Comparison of ENCODE assay signal across 8 cellular contexts in the genomic region with DNA sequence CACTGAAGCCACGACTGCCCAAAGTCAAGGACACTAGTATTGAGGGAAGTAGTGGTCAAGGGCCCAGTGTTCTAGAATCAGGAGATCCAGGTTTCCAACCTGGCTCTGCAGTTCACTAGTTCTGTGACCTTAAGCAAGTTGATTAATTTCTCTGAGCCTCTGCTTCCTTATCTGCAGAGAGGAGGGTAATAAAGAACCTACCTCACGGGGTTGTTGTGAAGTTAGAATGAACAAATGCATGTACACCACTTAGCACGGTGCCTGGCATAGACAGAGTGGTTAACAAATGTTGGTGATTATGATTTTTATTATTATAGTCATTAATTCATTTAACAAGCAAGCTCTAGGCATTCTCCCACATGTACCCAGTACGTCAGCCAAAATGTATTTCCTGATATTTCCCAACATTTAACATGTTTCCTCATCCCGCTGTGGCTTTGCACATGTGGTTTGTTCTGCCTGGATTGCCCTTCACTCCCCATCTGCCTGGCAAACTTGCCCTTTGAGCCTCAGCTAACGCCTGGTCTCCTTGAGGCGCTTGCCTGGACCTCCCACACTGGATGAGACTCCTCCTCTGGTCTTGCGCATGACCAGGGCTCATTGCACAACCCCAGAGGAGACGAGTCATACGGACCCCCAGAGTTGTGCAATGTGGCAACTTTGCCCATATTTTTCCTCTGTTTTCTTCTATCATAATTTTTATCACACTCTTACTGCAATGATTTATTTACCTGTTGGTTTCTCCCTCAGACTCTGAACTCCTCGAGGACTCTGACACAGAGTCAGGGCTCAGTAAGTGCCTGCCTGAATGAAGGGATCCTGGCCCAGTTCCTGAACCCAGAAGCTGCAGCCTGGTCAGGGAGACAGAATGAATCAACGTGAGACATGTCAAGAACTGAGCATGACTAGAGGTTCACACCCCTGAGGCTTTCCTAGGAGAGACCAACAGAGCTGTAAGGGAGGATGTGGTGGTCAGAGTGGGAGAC. TPM values are rescaled to one million over a fixed set of nuclear protein-coding genes. Genes with fewer than 3 reads are reported as not detected.
DNase-seq lines count a peak whose midpoint lies in the region; ATAC-seq and TF ChIP-seq lines count a peak whose summit lies in the region.

No MANE protein-coding gene starts in this region.

- H3K9me3 Mint-ChIP-seq in MCF 10A (ENCODE audit: unreplicated experiment): no peaks in the 10 kb centered on the region
- H3K9me3 Mint-ChIP-seq in type B pancreatic cell: no peaks in the 10 kb centered on the region

- H3K4me3 Mint-ChIP-seq in MCF 10A (ENCODE audit: unreplicated experiment) (peak overlapping the region; percentile 15), type B pancreatic cell (no peak overlapping the region)

- BruUV-seq in MCF 10A (replicated peaks; lab: Mats Ljungman, UMichigan): no TSS peak

- POLR2A ChIA-PET in MCF 10A (lab: Yijun Ruan, JAX): interaction anchor here (0.5 to 7.7 kb wide), 22 partner anchors 9 to 1926 kb away, joined by 3 to 139 read pairs (median 4); a partner anchor contains a TSS

- peaks cover 32% of the 10 kb centered on the region for H3K4me1 Mint-ChIP-seq in MCF 10A (ENCODE audit: insufficient read depth, unreplicated experiment)
- H3K4me1 Mint-ChIP-seq in type B pancreatic cell (ENCODE audit: unreplicated experiment): no peaks in the 10 kb centered on the region

- DNase-seq in KBM-7: peak; percentile 82
- peak; percentile 100 for DNase-seq in MCF 10A (ENCODE audit: unreplicated experiment)
- peak; percentile 93 for DNase-seq in left lobe of liver (ENCODE audit: low spot score)
- DNase-seq in type B pancreatic cell (ENCODE audit: extremely low spot score, unreplicated experiment): no peak
- no peak for DNase-seq in dermis blood vessel endothelial cell
- DNase-seq in SW 1271 (lab: John Stamatoyannopoulos, UW): no peak

- ATAC-seq in left lobe of liver (peak; percentile 70), GM21717 (IDR thresholded peaks at IDR 0.05; ENCODE audit: unreplicated experiment) (no peak), GM21360 (IDR thresholded peaks at IDR 0.05; ENCODE audit: unreplicated experiment) (no peak)

- no peaks in the 10 kb centered on the region for H3K27me3 Mint-ChIP-seq in MCF 10A (ENCODE audit: insufficient read depth, unreplicated experiment)
- no peaks in the 10 kb centered on the region for H3K27me3 Mint-ChIP-seq in type B pancreatic cell

- H3K27ac Mint-ChIP-seq in MCF 10A (ENCODE audit: low read depth, unreplicated experiment): peak overlapping the region; percentile 71
- H3K27ac Mint-ChIP-seq in type B pancreatic cell: peak overlapping the region; percentile 44

- CTCF ChIA-PET in MCF 10A (lab: Yijun Ruan, JAX): interaction anchor here (0.8 to 5.3 kb wide), 8 partner anchors 9 to 98 kb away, joined by 3 to 52 read pairs (median 6); no protein-coding TSS in a partner anchor

- H3K36me3 Mint-ChIP-seq in MCF 10A (ENCODE audit: insufficient read depth, unreplicated experiment): no peaks in the 10 kb centered on the region
- no peaks in the 10 kb centered on the region for H3K36me3 Mint-ChIP-seq in type B pancreatic cell

- in situ Hi-C loops in KBM-7 (cut with MboI; ENCODE audit: low pct_unique_long_range_greater_than_20kb, low sequenced_read_pairs): no loop called here

- TF ChIP-seq CTCF in MCF 10A (IDR thresholded peaks at IDR 0.05; ENCODE audit: unreplicated experiment) (no peak), type B pancreatic cell (conservative IDR thresholded peaks at IDR 0.05) (no peak)

- intact Hi-C loops in MCF 10A (cut with micrococcal nuclease): loop anchor here (1.0 kb wide), 1 partner anchor 21 kb away; a partner anchor contains a TSS

RNA-seq across cellular contexts. Expression of a gene that starts 20.7 kb away (rescaled TPM):
- total RNA-seq in MCF 10A (2022): 49.1 and 52.9 TPM in 2 replicates
- total RNA-seq in left lobe of liver: 108 TPM
- 6.1 and 7.3 TPM in 2 replicates for total RNA-seq in type B pancreatic cell (ENCODE audit: low replicate concordance)
- total RNA-seq in dermis blood vessel endothelial cell: 0.42 TPM in 1 of 2 replicates, not detected in the other

RNA-seq across cellular contexts. Expression of a gene that starts 32.5 kb away (rescaled TPM):
- total RNA-seq in MCF 10A (2022): 0.63 and 1.1 TPM in 2 replicates
- total RNA-seq in left lobe of liver: 14.7 TPM
- 19.5 and 36.5 TPM in 2 replicates for total RNA-seq in type B pancreatic cell (ENCODE audit: low replicate concordance)
- total RNA-seq in dermis blood vessel endothelial cell: 0.17 and 0.28 TPM in 2 replicates

RNA-seq across cellular contexts. Expression of a gene that starts 50.9 kb away (rescaled TPM):
- total RNA-seq in MCF 10A (2022) (27.4 and 30.6 TPM in 2 replicates), left lobe of liver (5.5 TPM), type B pancreatic cell (ENCODE audit: low replicate concordance) (23.9 and 29.6 TPM in 2 replicates), dermis blood vessel endothelial cell (17.3 and 19.4 TPM in 2 replicates)

Comparison
In these comparisons a context has a peak if more than half of its experiments do, and no peak if none do; other contexts are left out.
1. DNase-seq: peak in KBM-7 (single experiment), MCF 10A (single experiment) and left lobe of liver (single experiment); none in type B pancreatic cell (single experiment), dermis blood vessel endothelial cell (single experiment) and SW 1271 (0 of 2).